In genomic region chr3:45592830-45593707, GRCh38 we compare ENCODE assay signal across 1 cellular context.
TF ChIP-seq lines count a peak whose summit lies in the region.

No MANE protein-coding gene starts in this region.

TF ChIP-seq in SK-N-SH, 30 proteins besides CTCF, POLR2A, EP300 and RAD21 (continued from another document):
- no peak for TF ChIP-seq REST (IDR thresholded peaks at IDR 0.05; ENCODE audit: low read depth, low read length)
- peak; percentile 90 for TF ChIP-seq SMC3 (IDR thresholded peaks at IDR 0.05; ENCODE audit: low read depth, low read length)
- no peak for TF ChIP-seq NRF1 (IDR thresholded peaks at IDR 0.05; ENCODE audit: low read depth, low read length)
- no peak for TF ChIP-seq USF2 (IDR thresholded peaks at IDR 0.05; ENCODE audit: borderline replicate concordance, low read depth, low read length)
- TF ChIP-seq RFX5 (IDR thresholded peaks at IDR 0.05; ENCODE audit: low read length) = no peak
- no peak for TF ChIP-seq POLR2AphosphoS5 (IDR thresholded peaks at IDR 0.05; ENCODE audit: low read depth, low read length)
- no peak for TF ChIP-seq JUND (IDR thresholded peaks at IDR 0.05)
- TF ChIP-seq EZH2phosphoT487 (IDR thresholded peaks at IDR 0.05; ENCODE audit: borderline replicate concordance, low read depth) = no peak
- no peak for TF ChIP-seq NFIC (IDR thresholded peaks at IDR 0.05; ENCODE audit: borderline replicate concordance)
- TF ChIP-seq MEF2A (IDR thresholded peaks at IDR 0.05; ENCODE audit: borderline replicate concordance, low read depth) = no peak
- TF ChIP-seq FOSL2 (IDR thresholded peaks at IDR 0.05; ENCODE audit: borderline replicate concordance, low read depth) = no peak
- peak; percentile 19; the same call in 1 of the 2 replicates for TF ChIP-seq RCOR1 (IDR thresholded peaks at IDR 0.05; ENCODE audit: low read length)
- peak; percentile 67; the same call in 1 of the 2 replicates for TF ChIP-seq SIN3A (IDR thresholded peaks at IDR 0.05; ENCODE audit: borderline replicate concordance, low read depth, low read length)
- TF ChIP-seq GATA2 (CRISPR knock-in tag; IDR thresholded peaks at IDR 0.05) = no peak
